Comparison of ENCODE assay signal across 8 cellular contexts in the genomic region with DNA sequence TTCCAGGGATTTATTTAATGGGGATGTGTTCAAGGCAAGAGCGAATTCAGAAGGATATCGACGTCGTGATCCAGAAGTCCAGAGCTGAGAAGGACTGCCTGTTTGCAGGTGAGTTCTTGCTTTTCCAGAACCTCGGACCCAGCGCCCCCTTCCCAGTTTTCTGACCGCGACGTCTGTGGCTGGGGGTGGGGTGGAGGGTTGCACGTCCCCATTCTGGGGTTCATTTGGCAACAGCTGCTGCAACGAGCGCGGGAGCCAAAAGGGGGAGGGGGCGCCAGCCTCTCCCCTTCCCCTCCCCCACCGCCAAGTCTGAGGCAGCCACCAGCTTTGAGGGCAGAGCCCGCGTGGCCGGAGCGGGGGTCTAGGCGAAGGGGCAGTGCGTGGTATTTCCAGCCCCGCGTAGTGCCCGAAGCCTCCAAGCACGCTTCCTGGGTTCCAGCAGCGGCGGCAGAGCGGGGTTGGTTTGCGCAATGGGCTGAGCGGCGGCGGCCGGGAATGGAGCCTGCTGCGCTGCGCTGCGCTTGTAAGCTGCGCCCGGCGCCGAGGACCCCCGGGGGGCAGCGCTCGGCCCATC. TPM values are rescaled to one million over a fixed set of nuclear protein-coding genes. Genes with fewer than 3 reads are reported as not detected.
DNase-seq lines count a peak whose midpoint lies in the region; ATAC-seq, FAIRE-seq and TF ChIP-seq lines count a peak whose summit lies in the region.

No MANE protein-coding gene starts in this region.

- BruUV-seq in Calu3 (replicated peaks; lab: Mats Ljungman, UMichigan), result TSS peak; percentile 87

- H3K4me1 ChIP-seq in RWPE2 (ENCODE audit: insufficient read depth, poor library complexity, severe bottlenecking), result peaks cover 10% of the 10 kb centered on the region

- no peaks in the 10 kb centered on the region for H3K27me3 ChIP-seq in RWPE2 (ENCODE audit: insufficient read depth, poor library complexity, severe bottlenecking)
- H3K27me3 ChIP-seq in bronchial epithelial cell (ENCODE audit: control insufficient read depth, insufficient read depth, low read length), result no peaks in the 10 kb centered on the region

- peak overlapping the region; percentile 100 for H3K27ac Mint-ChIP-seq in Calu3 (ENCODE audit: unreplicated experiment)

- DNase-seq in Calu3, result peak; percentile 56
- peak; percentile 65 for DNase-seq in RWPE2 (ENCODE audit: low spot score)
- peak; percentile 31 for DNase-seq in bronchial epithelial cell (ENCODE audit: low read depth)
- DNase-seq in left colon, result peak; percentile 34 to 62
- peak; percentile 32 to 38 for DNase-seq in stimulated activated CD4-positive, alpha-beta T cell treated with anti-CD3 and anti-CD28 coated beads, Interleukin-4, amount 100 ng/mL, for 48 hours (ENCODE audit: low read depth in 2 of 2)
- no peak for DNase-seq in dedifferentiated amniotic fluid mesenchymal stem cell (ENCODE audit: extremely low spot score)

- H3K27ac ChIP-seq in RWPE2 (ENCODE audit: poor library complexity, severe bottlenecking), result peak overlapping the region; percentile 81

- no peaks in the 10 kb centered on the region for H3K9me3 Mint-ChIP-seq in Calu3 (ENCODE audit: low read depth, unreplicated experiment)

- peaks cover 42% of the 10 kb centered on the region for H3K36me3 Mint-ChIP-seq in Calu3 (ENCODE audit: insufficient read depth, unreplicated experiment)

- H3K4me3 ChIP-seq in RWPE2 (ENCODE audit: severe bottlenecking), result peak overlapping the region; percentile 98
- peak overlapping the region; percentile 70 for H3K4me3 ChIP-seq in bronchial epithelial cell (ENCODE audit: low read depth, low read length)

- H3K27me3 Mint-ChIP-seq in Calu3 (ENCODE audit: unreplicated experiment), result no peaks in the 10 kb centered on the region

- peak overlapping the region; percentile 98 for H3K4me3 Mint-ChIP-seq in Calu3 (ENCODE audit: low read depth, unreplicated experiment)

- H3K4me1 Mint-ChIP-seq in Calu3 (ENCODE audit: low read depth, unreplicated experiment), result peaks cover 20% of the 10 kb centered on the region

- no peaks in the 10 kb centered on the region for H3K36me3 ChIP-seq in RWPE2 (ENCODE audit: low read depth)
- no peaks in the 10 kb centered on the region for H3K36me3 ChIP-seq in bronchial epithelial cell (ENCODE audit: control insufficient read depth, insufficient read depth, low read length)

- no peak for TF ChIP-seq CTCF in Calu3 (IDR thresholded peaks at IDR 0.05; ENCODE audit: unreplicated experiment)
- TF ChIP-seq CTCF in RWPE2 (IDR thresholded peaks at IDR 0.05; ENCODE audit: poor library complexity, severe bottlenecking), result no peak
- no peak for TF ChIP-seq CTCF in bronchial epithelial cell (IDR thresholded peaks at IDR 0.05; ENCODE audit: insufficient read depth, low read length, severe bottlenecking)

- CTCF ChIA-PET in Calu3 (lab: Charles Lee), result interaction anchor here (0.7 kb wide), 1 partner anchor 1871 kb away, joined by 3 read pairs; no protein-coding TSS in a partner anchor

- intact Hi-C loops in Calu3 (cut with micrococcal nuclease; ENCODE audit: unreplicated experiment) (loop anchor here (2.0 to 5.0 kb wide), 5 partner anchors 45 to 155 kb away; no protein-coding TSS in a partner anchor), left colon (cut with DNase I, micrococcal nuclease) (no loop called here)

- no peak for FAIRE-seq in bronchial epithelial cell (lab: Jason Lieb, UNC)

- peak; percentile 62 for ATAC-seq in GM19455 (IDR thresholded peaks at IDR 0.05; ENCODE audit: unreplicated experiment)
- ATAC-seq in HG03520 (IDR thresholded peaks at IDR 0.05; ENCODE audit: unreplicated experiment), result peak; percentile 34
- peak; percentile 80 for ATAC-seq in RWPE2 (ENCODE audit: low read depth)
- peak; percentile 61 for ATAC-seq in left colon

- no peaks in the 10 kb centered on the region for H3K9me3 ChIP-seq in RWPE2 (ENCODE audit: severe bottlenecking)

RNA-seq across cellular contexts. Expression of a gene that starts 0.7 kb away (rescaled TPM):
- 42.7 and 44.1 TPM in 2 replicates for total RNA-seq in Calu3 (2022)
- total RNA-seq in bronchial epithelial cell, result 14.5 and 15.4 TPM in 2 replicates
- total RNA-seq in left colon, result 10 to 100 TPM in 1 of 2 donors, 1 to 10 TPM in 1; 7.1 to 13.6 TPM
